Comparison of ENCODE assay signal across 9 cellular contexts in the genomic region with DNA sequence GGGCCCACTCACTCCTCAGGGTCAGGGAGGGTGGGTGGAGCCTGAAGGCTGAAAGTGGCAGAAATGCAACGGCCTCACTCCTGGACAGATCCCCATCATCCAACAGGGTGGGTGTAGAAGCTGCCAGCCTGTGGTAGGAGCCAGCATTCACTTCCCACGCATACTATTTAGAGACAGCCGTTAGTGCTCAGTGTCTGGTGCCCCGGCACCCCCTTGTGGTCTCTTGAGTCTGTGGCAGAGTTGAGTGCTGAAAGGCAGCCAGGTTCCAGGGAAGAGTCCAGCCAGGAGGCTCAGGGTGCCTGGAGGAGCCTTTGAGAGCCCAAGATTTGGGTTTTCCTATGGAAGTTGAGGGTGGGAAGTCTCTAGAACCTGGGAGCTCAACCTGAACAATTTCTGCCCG. TPM values are rescaled to one million over a fixed set of nuclear protein-coding genes. Genes with fewer than 3 reads are reported as not detected.
A peak's percentile ranks its signal among the peaks of the same experiment; 100 is the strongest.
DNase-seq lines count a peak whose midpoint lies in the region; ATAC-seq and TF ChIP-seq lines count a peak whose summit lies in the region.
"Had no signal": no experiment of that assay in that cellular context is flagged by ENCODE, and none has a peak within 500 bp of the region (broad histone marks: within the 10 kb centered on the region; RNA-seq: fewer than 3 reads in every experiment).

No MANE protein-coding gene starts in this region.

- TF ChIP-seq CTCF in GM13976 (IDR thresholded peaks at IDR 0.05; ENCODE audit: borderline replicate concordance, control extremely low read depth, extremely low read depth, insufficient read depth, missing control alignments) (peak; percentile 46), fibroblast of the aortic adventitia (IDR thresholded peaks at IDR 0.05; ENCODE audit: insufficient read depth, low read length) (peak; percentile 93)

- ATAC-seq in HG03439 (IDR thresholded peaks at IDR 0.05; ENCODE audit: unreplicated experiment): no peak

- H3K4ac ChIP-seq in neuronal stem cell (ENCODE audit: low read length): no peak overlapping the region

- H2BK120ac ChIP-seq in neuronal stem cell (ENCODE audit: low read depth, low read length): no peak overlapping the region

- peak overlapping the region; percentile 39 for H2AFZ ChIP-seq in neuronal stem cell (ENCODE audit: low read length)

- H3K4me2 ChIP-seq in neuronal stem cell (ENCODE audit: insufficient read depth, low read length, poor library complexity, severe bottlenecking): no peak overlapping the region

- H3K27me3 ChIP-seq in neuronal stem cell (ENCODE audit: control insufficient read depth in 3 of 3, insufficient read depth in 3 of 3, low read depth in 1 of 3, low read length in 3 of 3): peaks cover 0 to 21% (median 3%) of the 10 kb centered on the region in 3 experiments

- DNase-seq in AG08395 (ENCODE audit: low spot score) (peak; percentile 92), GM13976 (ENCODE audit: low spot score) (peak; percentile 73), NCI-H2196 treated with DMSO at 0.1 percent for 48 hours (lab: John Stamatoyannopoulos, UW; ENCODE audit: unreplicated experiment) (peak; percentile 14), fibroblast of the aortic adventitia (ENCODE audit: low read depth) (peak; percentile 90), neuronal stem cell (ENCODE audit: low spot score) (peak; percentile 66), DMS153 (lab: John Stamatoyannopoulos, UW) (no peak)
- DNase-seq in activated CD4-positive, alpha-beta T cell treated with anti-CD3 and anti-CD28 coated beads, Interleukin-2, amount 50 U/mL, for 48 hours: peak; percentile 34 to 51

- H3K27ac ChIP-seq in neuronal stem cell (replicated peaks; ENCODE audit: low read length): no peak overlapping the region

- no peak overlapping the region for H2BK12ac ChIP-seq in neuronal stem cell (ENCODE audit: low read length)

- H3K23ac ChIP-seq in neuronal stem cell (ENCODE audit: low read depth, low read length, poor library complexity): no peak overlapping the region

- H4K8ac ChIP-seq in neuronal stem cell (ENCODE audit: low read depth, low read length): no peak overlapping the region

- no peak overlapping the region for H2BK15ac ChIP-seq in neuronal stem cell (ENCODE audit: low read length)

- in situ Hi-C loops in GM13976 (cut with MboI; ENCODE audit: low sequenced_read_pairs, unreplicated experiment): no loop called here

- H3K36me3 ChIP-seq in neuronal stem cell (replicated peaks in 1 of 2; ENCODE audit: control insufficient read depth in 2 of 2, insufficient read depth in 2 of 2, low read length in 2 of 2): peaks cover 0 to 30% of the 10 kb centered on the region in 2 donors

- H3K18ac ChIP-seq in neuronal stem cell (ENCODE audit: low read length): peak overlapping the region; percentile 9

- H3K4me1 ChIP-seq in neuronal stem cell (ENCODE audit: control insufficient read depth in 2 of 2, insufficient read depth in 1 of 2, low read depth in 1 of 2, low read length in 2 of 2): peaks cover 0 to 6% of the 10 kb centered on the region in 2 donors

- H3K9ac ChIP-seq in neuronal stem cell (ENCODE audit: low read depth, low read length, poor library complexity): no peak overlapping the region

- no peak overlapping the region for H3K14ac ChIP-seq in neuronal stem cell (ENCODE audit: low read length)

- H2AK5ac ChIP-seq in neuronal stem cell (ENCODE audit: low read depth, low read length): no peak overlapping the region

- no peak overlapping the region for H4K91ac ChIP-seq in neuronal stem cell (ENCODE audit: low read depth, low read length, poor library complexity)

- no peak overlapping the region for H3K4me3 ChIP-seq in fibroblast of the aortic adventitia (ENCODE audit: low read depth, low read length)
- no peak overlapping the region for H3K4me3 ChIP-seq in neuronal stem cell (ENCODE audit: low read length in 2 of 2)

- H3K79me1 ChIP-seq in neuronal stem cell (ENCODE audit: low read depth, low read length): peaks cover 5% of the 10 kb centered on the region

- H3K9me3 ChIP-seq in neuronal stem cell (replicated peaks in 1 of 2; ENCODE audit: control insufficient read depth in 2 of 2, insufficient read depth in 1 of 2, low read depth in 1 of 2, low read length in 2 of 2): no peaks in the 10 kb centered on the region

- no peak overlapping the region for H2BK5ac ChIP-seq in neuronal stem cell (ENCODE audit: low read length)

- WGBS in neuronal stem cell (ENCODE audit: extremely low coverage in 2 of 2, insufficient read length in 2 of 2, insufficient replicate concordance in 1 of 2), 2 donors: no CpG with 5 or more reads among the region's 5 CpGs

RNA-seq across cellular contexts. Expression of gene GNAT1, which starts 2.1 kb away (rescaled TPM):
- total RNA-seq in fibroblast of the aortic adventitia (ENCODE audit: low replicate concordance): not detected in 2 replicates
- 0.03 TPM for polyA plus RNA-seq in neuronal stem cell (2013, experiment 1 of 2)
- 0.04 TPM for polyA plus RNA-seq in neuronal stem cell (2013, experiment 2 of 2)
- polyA plus RNA-seq: immature natural killer cell had no signal

RNA-seq across cellular contexts. Expression of gene SLC38A3, which starts 15.8 kb away (rescaled TPM):
- 0.27 TPM in 1 of 2 replicates, not detected in the other for total RNA-seq in fibroblast of the aortic adventitia (ENCODE audit: low replicate concordance)
- 3.5 TPM for polyA plus RNA-seq in neuronal stem cell (2013, experiment 1 of 2)
- polyA plus RNA-seq in neuronal stem cell (2013, experiment 2 of 2): 3.2 TPM
- polyA plus RNA-seq: immature natural killer cell had no signal

RNA-seq across cellular contexts. Expression of gene SEMA3F, which starts 34.1 kb away (rescaled TPM):
- total RNA-seq in fibroblast of the aortic adventitia (ENCODE audit: low replicate concordance): 0.74 and 3.5 TPM in 2 replicates
- polyA plus RNA-seq in neuronal stem cell (2013, experiment 1 of 2): 68.0 TPM
- 67.2 TPM for polyA plus RNA-seq in neuronal stem cell (2013, experiment 2 of 2)
- polyA plus RNA-seq: immature natural killer cell had no signal

RNA-seq across cellular contexts. Expression of gene GNAI2, which starts 46.7 kb away (rescaled TPM):
- total RNA-seq in fibroblast of the aortic adventitia (ENCODE audit: low replicate concordance): 195 and 203 TPM in 2 replicates
- 457 TPM for polyA plus RNA-seq in neuronal stem cell (2013, experiment 1 of 2)
- 458 TPM for polyA plus RNA-seq in neuronal stem cell (2013, experiment 2 of 2)
